ENCODE assay signal across 9 cellular contexts in the genomic region with DNA sequence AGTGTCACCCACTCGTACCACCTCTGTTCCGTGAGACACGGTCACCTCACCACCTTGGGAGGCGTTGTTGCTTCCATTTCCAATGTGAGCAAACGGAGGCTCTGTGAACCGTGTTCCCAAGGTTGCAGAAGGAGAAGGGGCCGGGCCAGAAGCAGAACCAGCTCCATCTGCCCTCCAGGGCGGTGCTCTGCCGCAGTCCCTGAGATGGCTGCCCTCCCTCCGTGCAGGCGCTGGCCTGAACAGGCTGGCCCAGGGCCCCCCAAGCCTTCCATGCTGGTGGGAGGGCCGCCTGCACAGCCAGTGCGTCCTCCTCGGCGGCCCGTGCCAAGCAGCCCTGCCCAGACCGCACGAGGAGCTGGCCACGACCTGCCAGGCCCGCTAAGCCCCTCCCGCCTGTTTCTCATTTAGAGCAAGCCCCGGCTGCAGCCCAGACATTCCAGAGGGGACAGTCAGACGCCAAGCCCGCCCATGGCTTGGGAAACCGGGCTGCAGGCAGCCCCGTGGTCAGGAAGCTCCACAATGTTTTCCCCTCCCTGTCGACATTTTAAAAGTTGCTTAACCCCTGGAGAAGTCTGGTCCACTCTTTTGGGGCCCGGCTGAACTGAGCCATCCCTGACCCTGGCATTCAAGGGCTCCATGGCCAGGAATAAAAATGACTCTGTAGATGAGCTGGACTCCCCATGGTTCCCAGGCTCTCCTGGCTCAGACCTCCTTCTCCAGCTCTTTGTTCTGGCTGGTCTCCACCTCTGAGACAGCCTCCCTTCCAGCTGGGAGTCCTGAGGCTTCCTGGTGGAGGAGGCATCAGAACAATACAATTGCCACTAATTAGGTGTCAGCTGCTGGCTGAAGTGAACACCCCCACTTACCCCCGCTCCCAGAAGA.
DNase-seq lines count a peak whose midpoint lies in the region; ATAC-seq, FAIRE-seq and TF ChIP-seq lines count a peak whose summit lies in the region.
"Had no signal": no experiment of that assay in that cellular context is flagged by ENCODE, and none has a peak within 500 bp of the region (broad histone marks: within the 10 kb centered on the region; RNA-seq: fewer than 3 reads in every experiment).

No MANE protein-coding gene starts in this region.

- H3K9me3 ChIP-seq in iPS-18a (ENCODE audit: control insufficient read depth, low read depth, low read length) (no peaks in the 10 kb centered on the region), skeletal muscle tissue (ENCODE audit: control insufficient read depth in 3 of 3, low read length in 3 of 3) (no peaks in the 10 kb centered on the region)

- peak overlapping the region; percentile 33 for H3K9ac ChIP-seq in iPS-18a (ENCODE audit: low read length)
- H3K9ac ChIP-seq in skeletal muscle tissue (ENCODE audit: low read depth in 1 of 3, low read length in 3 of 3) = peak overlapping the region in 2 of 3 donors; percentile 65 to 66

- no peak for ATAC-seq in HG03460 (IDR thresholded peaks at IDR 0.05; ENCODE audit: unreplicated experiment)
- ATAC-seq in GM21447 (IDR thresholded peaks at IDR 0.05; ENCODE audit: unreplicated experiment) = no peak
- ATAC-seq: activated T-cell treated with anti-CD3 and anti-CD28 coated beads, Interleukin-2, amount 50 U/mL, for 72 hours had no signal

- peak overlapping the region; percentile 36 for H3K4me3 ChIP-seq in iPS-18a (ENCODE audit: low read length)
- H3K4me3 ChIP-seq in skeletal muscle tissue (ENCODE audit: low read length in 3 of 3) = peak overlapping the region; percentile 51 to 60 (median 59)

- no peaks in the 10 kb centered on the region for H3K36me3 ChIP-seq in iPS-18a (ENCODE audit: control insufficient read depth, low read depth, low read length)
- no peaks in the 10 kb centered on the region for H3K36me3 ChIP-seq in skeletal muscle tissue (ENCODE audit: control insufficient read depth in 3 of 3, insufficient read depth in 3 of 3, low read length in 3 of 3)

- H3K4me1 ChIP-seq in iPS-18a (ENCODE audit: control insufficient read depth, low read depth, low read length) (peaks cover 15% of the 10 kb centered on the region), skeletal muscle tissue (ENCODE audit: control insufficient read depth in 3 of 3, insufficient read depth in 3 of 3, low read length in 3 of 3) (peaks cover 11 to 16% (median 15%) of the 10 kb centered on the region in 3 donors)

- peak; percentile 96 for DNase-seq in H54 (ENCODE audit: insufficient read length, low spot score)
- DNase-seq in astrocyte of the hippocampus (ENCODE audit: low read depth, low spot score) = peak; percentile 98
- no peak for DNase-seq in cortex of kidney (lab: John Stamatoyannopoulos, UW)
- DNase-seq in NCI-H1417 (lab: John Stamatoyannopoulos, UW) = no peak
- DNase-seq: activated T-cell treated with anti-CD3 and anti-CD28 coated beads, Interleukin-2, amount 50 U/mL, for 72 hours had no signal

- TF ChIP-seq POLR2A in H54 (IDR thresholded peaks at IDR 0.05; ENCODE audit: low read depth, low read length) = no peak

- H3K27me3 ChIP-seq in iPS-18a (ENCODE audit: control insufficient read depth, insufficient read depth, low read length) (no peaks in the 10 kb centered on the region), skeletal muscle tissue (ENCODE audit: control insufficient read depth in 3 of 3, insufficient read depth in 3 of 3, low read length in 3 of 3) (peaks cover 0 to 8% (median 7%) of the 10 kb centered on the region in 3 donors)

- FAIRE-seq in H54 (lab: Jason Lieb, UNC) = no peak

- H3K27ac ChIP-seq in iPS-18a (ENCODE audit: low read length) = no peak overlapping the region
- peak overlapping the region; percentile 47 for H3K27ac ChIP-seq in skeletal muscle tissue (ENCODE audit: low read depth, low read length)

Comparison
In these comparisons a context has a peak if more than half of its experiments do, and no peak if none do; other contexts are left out.
1. DNase-seq: peak in H54 (single experiment) and astrocyte of the hippocampus (single experiment); none in cortex of kidney (single experiment) and NCI-H1417 (0 of 3).